ENCODE assay signal across 17 cellular contexts in genomic region chr17:64036198-64036922, GRCh38. TPM values are rescaled to one million over a fixed set of nuclear protein-coding genes. Genes with fewer than 3 reads are reported as not detected.
DNase-seq lines count a peak whose midpoint lies in the region; ATAC-seq and TF ChIP-seq lines count a peak whose summit lies in the region.
"Had no signal": no experiment of that assay in that cellular context is flagged by ENCODE, and none has a peak within 500 bp of the region (broad histone marks: within the 10 kb centered on the region; RNA-seq: fewer than 3 reads in every experiment).

No MANE protein-coding gene starts in this region.

- no peaks in the 10 kb centered on the region for H3K9me3 Mint-ChIP-seq in T-helper 2 cell treated with Interferon-gamma antibody and Interleukin-4, amounts not matched to agents 5 μg/mL and 100 μg/mL, for 36 hours
- H3K9me3 Mint-ChIP-seq: activated naive CD8-positive, alpha-beta T cell treated with anti-CD3 and anti-CD28 coated beads for 36 hours had no signal

- H3K27ac Mint-ChIP-seq in T-helper 2 cell treated with Interferon-gamma antibody and Interleukin-4, amounts not matched to agents 5 μg/mL and 100 μg/mL, for 36 hours = peak overlapping the region; percentile 32
- H3K27ac Mint-ChIP-seq: activated naive CD8-positive, alpha-beta T cell treated with anti-CD3 and anti-CD28 coated beads for 36 hours had no signal

- intact Hi-C loops in upper lobe of right lung (cut with DNase I) = loop anchor here (10.0 kb wide), 1 partner anchor 248 kb away; no protein-coding TSS in a partner anchor

- H3K27me3 ChIP-seq in upper lobe of right lung = no peaks in the 10 kb centered on the region
- H3K27me3 ChIP-seq: tibial artery had no signal

- TF ChIP-seq CTCF in epithelial cell of proximal tubule (conservative IDR thresholded peaks at IDR 0.05; ENCODE audit: low read depth, low read length) = peak; percentile 26
- no peak for TF ChIP-seq CTCF in upper lobe of right lung (IDR thresholded peaks at IDR 0.05)

- H3K27me3 Mint-ChIP-seq in T-helper 2 cell treated with Interferon-gamma antibody and Interleukin-4, amounts not matched to agents 5 μg/mL and 100 μg/mL, for 36 hours (ENCODE audit: low read depth) = no peaks in the 10 kb centered on the region
- H3K27me3 Mint-ChIP-seq: activated naive CD8-positive, alpha-beta T cell treated with anti-CD3 and anti-CD28 coated beads for 36 hours had no signal

- peaks cover 58% of the 10 kb centered on the region for H3K36me3 Mint-ChIP-seq in T-helper 2 cell treated with Interferon-gamma antibody and Interleukin-4, amounts not matched to agents 5 μg/mL and 100 μg/mL, for 36 hours (ENCODE audit: low read depth)
- H3K36me3 Mint-ChIP-seq: activated naive CD8-positive, alpha-beta T cell treated with anti-CD3 and anti-CD28 coated beads for 36 hours had no signal

- no peak overlapping the region for H3K4me3 Mint-ChIP-seq in T-helper 2 cell treated with Interferon-gamma antibody and Interleukin-4, amounts not matched to agents 5 μg/mL and 100 μg/mL, for 36 hours
- H3K4me3 Mint-ChIP-seq: activated naive CD8-positive, alpha-beta T cell treated with anti-CD3 and anti-CD28 coated beads for 36 hours had no signal

- no peak for DNase-seq in T-helper 2 cell treated with Interferon-gamma antibody and Interleukin-4, amounts not matched to agents 5 μg/mL and 100 μg/mL, for 36 hours (ENCODE audit: low spot score)
- no peak for DNase-seq in T-helper 2 cell
- peak; percentile 56 for DNase-seq in OCI-M1 (lab: John Stamatoyannopoulos, UW)
- no peak for DNase-seq in epithelial cell of proximal tubule (ENCODE audit: low read depth)
- DNase-seq in upper lobe of right lung = no peak
- no peak for DNase-seq in putamen (ENCODE audit: low spot score)
- DNase-seq: activated naive CD8-positive, alpha-beta T cell treated with anti-CD3 and anti-CD28 coated beads for 36 hours; DMS 273 treated with DMSO at 0.1 percent for 48 hours; HCEC 1CT; midbrain; NCI-H1092; NCI-H2227 treated with DMSO at 0.1 percent for 48 hours; tibial artery had no signal

- H3K27ac ChIP-seq in upper lobe of right lung = no peak overlapping the region
- H3K27ac ChIP-seq: coronary artery, parathyroid adenoma, tibial artery had no signal

- ATAC-seq in upper lobe of right lung (peak; percentile 25), HG03378 (IDR thresholded peaks at IDR 0.05; ENCODE audit: unreplicated experiment) (no peak)
- ATAC-seq in activated CD4-positive, CD25-positive, alpha-beta regulatory T cell treated with anti-CD3 and anti-CD28 coated beads, Interleukin-2, amount 50 U/mL, for 24 hours = no peak

- H3K4me1 Mint-ChIP-seq in T-helper 2 cell treated with Interferon-gamma antibody and Interleukin-4, amounts not matched to agents 5 μg/mL and 100 μg/mL, for 36 hours (ENCODE audit: low read depth) = peaks cover 8% of the 10 kb centered on the region
- H3K4me1 Mint-ChIP-seq: activated naive CD8-positive, alpha-beta T cell treated with anti-CD3 and anti-CD28 coated beads for 36 hours had no signal

- no peaks in the 10 kb centered on the region for H3K9me3 ChIP-seq in upper lobe of right lung
- H3K9me3 ChIP-seq: tibial artery had no signal

- peaks cover 28% of the 10 kb centered on the region for H3K36me3 ChIP-seq in upper lobe of right lung

- H3K4me1 ChIP-seq in upper lobe of right lung = no peaks in the 10 kb centered on the region
- H3K4me1 ChIP-seq: parathyroid adenoma, tibial artery had no signal

- H3K4me3 ChIP-seq in epithelial cell of proximal tubule (ENCODE audit: low read depth, low read length) = no peak overlapping the region
- H3K4me3 ChIP-seq in upper lobe of right lung = no peak overlapping the region
- H3K4me3 ChIP-seq: coronary artery, tibial artery had no signal

RNA-seq across cellular contexts. Expression of gene ICAM2, which starts 15.9 kb away (rescaled TPM):
- total RNA-seq in epithelial cell of proximal tubule (18.4 and 19.9 TPM in 2 replicates), upper lobe of right lung (70.5 TPM)

RNA-seq across cellular contexts. Expression of gene PRR29, which starts 38.2 kb away (rescaled TPM):
- 0.14 and 0.17 TPM in 2 replicates for total RNA-seq in epithelial cell of proximal tubule
- 0.43 TPM for total RNA-seq in upper lobe of right lung
